Comparison of ENCODE assay signal across 1 cellular context in the genomic region with DNA sequence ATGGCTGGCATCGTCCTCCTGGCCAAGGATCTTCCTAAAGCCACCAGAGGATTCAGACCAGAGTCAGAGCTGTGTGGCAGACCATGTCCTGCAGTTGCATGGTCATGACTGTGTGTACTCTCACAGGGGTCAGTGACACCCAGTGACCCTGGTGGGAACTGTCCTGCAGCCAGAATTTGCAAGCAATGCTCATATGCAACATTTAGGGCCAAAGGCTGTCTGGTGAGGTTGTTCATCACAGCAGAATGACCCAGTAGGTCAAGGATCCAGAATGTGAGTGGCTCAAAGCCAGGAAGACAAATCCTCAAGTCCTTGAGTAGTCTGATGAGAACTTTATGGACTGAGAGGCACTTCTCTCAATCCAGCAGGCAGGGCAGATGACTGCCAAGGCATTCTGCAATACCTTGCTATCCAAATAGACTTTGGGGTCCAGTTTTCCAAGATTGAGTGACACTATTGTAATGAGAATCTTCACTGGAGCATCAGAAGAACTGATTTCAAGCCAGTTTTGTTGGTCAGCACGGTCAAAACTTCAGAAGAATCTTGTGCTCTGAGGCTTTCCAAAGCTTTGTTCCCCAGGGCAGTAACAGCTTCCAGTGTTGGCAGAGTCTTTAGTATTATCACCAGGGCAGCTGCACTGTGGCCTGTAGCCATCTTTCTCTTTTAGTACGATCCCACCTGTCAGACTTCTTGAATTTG.
TF ChIP-seq lines count a peak whose summit lies in the region.

No MANE protein-coding gene starts in this region.

TF ChIP-seq in SK-N-SH, 30 proteins besides CTCF, POLR2A, EP300 and RAD21 (continued from another document):
- TF ChIP-seq, protein P1, sequence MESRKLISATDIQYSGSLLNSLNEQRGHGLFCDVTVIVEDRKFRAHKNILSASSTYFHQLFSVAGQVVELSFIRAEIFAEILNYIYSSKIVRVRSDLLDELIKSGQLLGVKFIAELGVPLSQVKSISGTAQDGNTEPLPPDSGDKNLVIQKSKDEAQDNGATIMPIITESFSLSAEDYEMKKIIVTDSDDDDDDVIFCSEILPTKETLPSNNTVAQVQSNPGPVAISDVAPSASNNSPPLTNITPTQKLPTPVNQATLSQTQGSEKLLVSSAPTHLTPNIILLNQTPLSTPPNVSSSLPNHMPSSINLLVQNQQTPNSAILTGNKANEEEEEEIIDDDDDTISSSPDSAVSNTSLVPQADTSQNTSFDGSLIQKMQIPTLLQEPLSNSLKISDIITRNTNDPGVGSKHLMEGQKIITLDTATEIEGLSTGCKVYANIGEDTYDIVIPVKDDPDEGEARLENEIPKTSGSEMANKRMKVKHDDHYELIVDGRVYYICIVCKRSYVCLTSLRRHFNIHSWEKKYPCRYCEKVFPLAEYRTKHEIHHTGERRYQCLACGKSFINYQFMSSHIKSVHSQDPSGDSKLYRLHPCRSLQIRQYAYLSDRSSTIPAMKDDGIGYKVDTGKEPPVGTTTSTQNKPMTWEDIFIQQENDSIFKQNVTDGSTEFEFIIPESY (IDR thresholded peaks at IDR 0.05; ENCODE audit: borderline replicate concordance, low read depth) = no peak
- TF ChIP-seq, protein P2, sequence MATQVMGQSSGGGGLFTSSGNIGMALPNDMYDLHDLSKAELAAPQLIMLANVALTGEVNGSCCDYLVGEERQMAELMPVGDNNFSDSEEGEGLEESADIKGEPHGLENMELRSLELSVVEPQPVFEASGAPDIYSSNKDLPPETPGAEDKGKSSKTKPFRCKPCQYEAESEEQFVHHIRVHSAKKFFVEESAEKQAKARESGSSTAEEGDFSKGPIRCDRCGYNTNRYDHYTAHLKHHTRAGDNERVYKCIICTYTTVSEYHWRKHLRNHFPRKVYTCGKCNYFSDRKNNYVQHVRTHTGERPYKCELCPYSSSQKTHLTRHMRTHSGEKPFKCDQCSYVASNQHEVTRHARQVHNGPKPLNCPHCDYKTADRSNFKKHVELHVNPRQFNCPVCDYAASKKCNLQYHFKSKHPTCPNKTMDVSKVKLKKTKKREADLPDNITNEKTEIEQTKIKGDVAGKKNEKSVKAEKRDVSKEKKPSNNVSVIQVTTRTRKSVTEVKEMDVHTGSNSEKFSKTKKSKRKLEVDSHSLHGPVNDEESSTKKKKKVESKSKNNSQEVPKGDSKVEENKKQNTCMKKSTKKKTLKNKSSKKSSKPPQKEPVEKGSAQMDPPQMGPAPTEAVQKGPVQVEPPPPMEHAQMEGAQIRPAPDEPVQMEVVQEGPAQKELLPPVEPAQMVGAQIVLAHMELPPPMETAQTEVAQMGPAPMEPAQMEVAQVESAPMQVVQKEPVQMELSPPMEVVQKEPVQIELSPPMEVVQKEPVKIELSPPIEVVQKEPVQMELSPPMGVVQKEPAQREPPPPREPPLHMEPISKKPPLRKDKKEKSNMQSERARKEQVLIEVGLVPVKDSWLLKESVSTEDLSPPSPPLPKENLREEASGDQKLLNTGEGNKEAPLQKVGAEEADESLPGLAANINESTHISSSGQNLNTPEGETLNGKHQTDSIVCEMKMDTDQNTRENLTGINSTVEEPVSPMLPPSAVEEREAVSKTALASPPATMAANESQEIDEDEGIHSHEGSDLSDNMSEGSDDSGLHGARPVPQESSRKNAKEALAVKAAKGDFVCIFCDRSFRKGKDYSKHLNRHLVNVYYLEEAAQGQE (IDR thresholded peaks at IDR 0.05; ENCODE audit: low read depth, low read length) = no peak
- no peak for TF ChIP-seq EZH2phosphoT487 (IDR thresholded peaks at IDR 0.05; ENCODE audit: borderline replicate concordance, low read depth)
- TF ChIP-seq MXI1 (IDR thresholded peaks at IDR 0.05; ENCODE audit: low read depth, low read length) = no peak
- no peak for TF ChIP-seq JUND (IDR thresholded peaks at IDR 0.05)
- no peak for TF ChIP-seq SMC3 (IDR thresholded peaks at IDR 0.05; ENCODE audit: low read depth, low read length)
- TF ChIP-seq TEAD4 (IDR thresholded peaks at IDR 0.05; ENCODE audit: borderline replicate concordance, insufficient read depth) = no peak
- TF ChIP-seq FOXJ3 (CRISPR knock-in tag; IDR thresholded peaks at IDR 0.05) = no peak
- no peak for TF ChIP-seq TAF1 (IDR thresholded peaks at IDR 0.05; ENCODE audit: borderline replicate concordance, low read depth, low read length)
- TF ChIP-seq NRF1 (IDR thresholded peaks at IDR 0.05; ENCODE audit: low read depth, low read length) = no peak
- TF ChIP-seq RXRA (IDR thresholded peaks at IDR 0.05; ENCODE audit: borderline replicate concordance, low read depth) = no peak
- no peak for TF ChIP-seq RFX5 (IDR thresholded peaks at IDR 0.05; ENCODE audit: low read length)
